ENCODE assay signal across 2 cellular contexts in genomic region chr12:6949063-6949594, GRCh38.
TF ChIP-seq lines count a peak whose summit lies in the region.

No MANE protein-coding gene starts in this region.

TF ChIP-seq in WTC11, 78 proteins besides CTCF, POLR2A, EP300 and RAD21:
- no peak for TF ChIP-seq ZNF416 (CRISPR knock-in tag; IDR thresholded peaks at IDR 0.05)
- no peak for TF ChIP-seq ZBTB43 (CRISPR knock-in tag; IDR thresholded peaks at IDR 0.05)
- no peak for TF ChIP-seq ZNF317 (CRISPR knock-in tag; IDR thresholded peaks at IDR 0.05; ENCODE audit: borderline replicate concordance, low read depth)
- TF ChIP-seq NR3C1 (CRISPR knock-in tag; conservative IDR thresholded peaks at IDR 0.05; ENCODE audit: low read depth) = no peak
- no peak for TF ChIP-seq GABPB1 (CRISPR knock-in tag; IDR thresholded peaks at IDR 0.05)
- no peak for TF ChIP-seq GRHL2 (CRISPR knock-in tag; IDR thresholded peaks at IDR 0.05; ENCODE audit: insufficient replicate concordance, severe bottlenecking)
- TF ChIP-seq, protein P1, sequence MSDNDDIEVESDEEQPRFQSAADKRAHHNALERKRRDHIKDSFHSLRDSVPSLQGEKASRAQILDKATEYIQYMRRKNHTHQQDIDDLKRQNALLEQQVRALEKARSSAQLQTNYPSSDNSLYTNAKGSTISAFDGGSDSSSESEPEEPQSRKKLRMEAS (CRISPR knock-in tag; IDR thresholded peaks at IDR 0.05) = no peak
- TF ChIP-seq ATF6 (CRISPR knock-in tag; IDR thresholded peaks at IDR 0.05) = no peak
- TF ChIP-seq ZNF671 (CRISPR knock-in tag; IDR thresholded peaks at IDR 0.05) = no peak
- no peak for TF ChIP-seq FOXP1 (CRISPR knock-in tag; IDR thresholded peaks at IDR 0.05; ENCODE audit: borderline replicate concordance)

TF ChIP-seq in HepG2, 621 proteins besides CTCF, POLR2A, EP300 and RAD21:
- TF ChIP-seq ZSCAN31 (CRISPR knock-in tag; IDR thresholded peaks at IDR 0.05; ENCODE audit: low read depth) (no peak), MAFF (IDR thresholded peaks at IDR 0.05; ENCODE audit: low read depth, low read length) (no peak), HNRNPL (IDR thresholded peaks at IDR 0.05; ENCODE audit: low read depth, low read length) (peak; percentile 62; the same call in 1 of the 2 replicates), HIC2 (CRISPR knock-in tag; IDR thresholded peaks at IDR 0.05; ENCODE audit: low read depth) (peak; percentile 58; the same call in 1 of the 2 replicates), ZMYM3 (CRISPR knock-in tag; IDR thresholded peaks at IDR 0.05) (no peak)
- TF ChIP-seq, protein P2, sequence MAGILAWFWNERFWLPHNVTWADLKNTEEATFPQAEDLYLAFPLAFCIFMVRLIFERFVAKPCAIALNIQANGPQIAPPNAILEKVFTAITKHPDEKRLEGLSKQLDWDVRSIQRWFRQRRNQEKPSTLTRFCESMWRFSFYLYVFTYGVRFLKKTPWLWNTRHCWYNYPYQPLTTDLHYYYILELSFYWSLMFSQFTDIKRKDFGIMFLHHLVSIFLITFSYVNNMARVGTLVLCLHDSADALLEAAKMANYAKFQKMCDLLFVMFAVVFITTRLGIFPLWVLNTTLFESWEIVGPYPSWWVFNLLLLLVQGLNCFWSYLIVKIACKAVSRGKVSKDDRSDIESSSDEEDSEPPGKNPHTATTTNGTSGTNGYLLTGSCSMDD (CRISPR knock-in tag; IDR thresholded peaks at IDR 0.05) = no peak
TF ChIP-seq in HepG2: peak in this region for 2.
